ENCODE assay signal across 8 cellular contexts in genomic region chr1:5514519-5515183, GRCh38.
DNase-seq lines count a peak whose midpoint lies in the region; ATAC-seq and TF ChIP-seq lines count a peak whose summit lies in the region.

No MANE protein-coding gene starts in this region.

- intact Hi-C loops in activated B cell treated with CpG ODN at 0.5 μM for 24 hours (cut with micrococcal nuclease) = loop anchor here (10.0 kb wide), 3 partner anchors 230 to 890 kb away; partner anchors contain the start of gene HES3

- H3K4me3 Mint-ChIP-seq in activated B cell treated with CpG ODN at 0.5 μM for 24 hours = no peak overlapping the region

- H3K4me3 ChIP-seq in BE2C (ENCODE audit: low read depth, low read length) = no peak overlapping the region
- H3K4me3 ChIP-seq in kidney epithelial cell (ENCODE audit: low read depth, low read length) = no peak overlapping the region

- no peaks in the 10 kb centered on the region for H3K9me3 ChIP-seq in BE2C

- H3K27me3 Mint-ChIP-seq in activated B cell treated with CpG ODN at 0.5 μM for 24 hours = peaks cover 22% of the 10 kb centered on the region

- H3K27me3 ChIP-seq in BE2C (no peaks in the 10 kb centered on the region), kidney epithelial cell (ENCODE audit: control insufficient read depth, insufficient read depth, low read length) (no peaks in the 10 kb centered on the region)

- no peak overlapping the region for H3K27ac Mint-ChIP-seq in activated B cell treated with CpG ODN at 0.5 μM for 24 hours

- TF ChIP-seq CTCF in BE2C (IDR thresholded peaks at IDR 0.05; ENCODE audit: low read depth, low read length) = peak; percentile 82
- peak; percentile 100 for TF ChIP-seq CTCF in activated B cell treated with CpG ODN at 0.5 μM for 24 hours (IDR thresholded peaks at IDR 0.05)
- peak; percentile 98 for TF ChIP-seq CTCF in kidney epithelial cell (IDR thresholded peaks at IDR 0.05; ENCODE audit: insufficient read depth, low read length, poor library complexity, severe bottlenecking)

- H3K4me1 ChIP-seq in BE2C = no peaks in the 10 kb centered on the region

- H3K36me3 Mint-ChIP-seq in activated B cell treated with CpG ODN at 0.5 μM for 24 hours (ENCODE audit: low read depth) = no peaks in the 10 kb centered on the region

- DNase-seq in BE2C = peak; percentile 64
- peak; percentile 72 for DNase-seq in NCI-H1105 (lab: John Stamatoyannopoulos, UW)
- peak; percentile 56 for DNase-seq in activated B cell treated with CpG ODN at 0.5 μM for 24 hours
- peak; percentile 21 to 54 for DNase-seq in T47D (ENCODE audit: low read depth in 1 of 2, low spot score in 1 of 2)
- DNase-seq in kidney epithelial cell (ENCODE audit: low read depth) = no peak
- DNase-seq in stimulated activated CD4-positive, alpha-beta T cell treated with anti-CD3 and anti-CD28 coated beads, Interleukin-4, amount 100 ng/mL, for 24 hours = peak; percentile 73
- DNase-seq in NCI-H446 treated with DMSO at 0.1 percent for 48 hours (lab: John Stamatoyannopoulos, UW) = no peak

- POLR2A ChIA-PET in activated B cell treated with CpG ODN at 0.5 μM for 24 hours (lab: Charles Lee) = no interaction called here

- CTCF ChIA-PET in activated B cell treated with CpG ODN at 0.5 μM for 24 hours (lab: Charles Lee) = interaction anchor here (1.0 to 1.8 kb wide), 7 partner anchors 8 to 461 kb away, joined by 3 to 8 read pairs (median 4); no protein-coding TSS in a partner anchor

- H3K36me3 ChIP-seq in BE2C = no peaks in the 10 kb centered on the region
- no peaks in the 10 kb centered on the region for H3K36me3 ChIP-seq in kidney epithelial cell (ENCODE audit: control insufficient read depth, insufficient read depth, low read length)

- ATAC-seq in GM19438 (IDR thresholded peaks at IDR 0.05; ENCODE audit: low read depth, unreplicated experiment) (peak; percentile 56), activated B cell treated with CpG ODN at 0.5 μM for 24 hours (ENCODE audit: low read depth) (peak; percentile 52)

- in situ Hi-C loops in T47D (cut with HindIII; ENCODE audit: low pct_unique_long_range_greater_than_20kb, low sequenced_read_pairs) = no loop called here

- H3K4me1 Mint-ChIP-seq in activated B cell treated with CpG ODN at 0.5 μM for 24 hours = no peaks in the 10 kb centered on the region

- H3K9me3 Mint-ChIP-seq in activated B cell treated with CpG ODN at 0.5 μM for 24 hours = no peaks in the 10 kb centered on the region

Comparison
In these comparisons a context has a peak if more than half of its experiments do, and no peak if none do; other contexts are left out.
1. DNase-seq: peak in BE2C (single experiment), NCI-H1105 (single experiment), activated B cell treated with CpG ODN at 0.5 μM for 24 hours (single experiment), T47D (2 of 2) and stimulated activated CD4-positive, alpha-beta T cell treated with anti-CD3 and anti-CD28 coated beads, Interleukin-4, amount 100 ng/mL, for 24 hours (single experiment); none in kidney epithelial cell (single experiment) and NCI-H446 treated with DMSO at 0.1 percent for 48 hours (single experiment).
2. Peak in every context shown above with its lines, with median percentiles within 50 percentile points of each other: CTCF ChIP-seq.